17 cellular contexts compared by ENCODE assay signal in the genomic region with DNA sequence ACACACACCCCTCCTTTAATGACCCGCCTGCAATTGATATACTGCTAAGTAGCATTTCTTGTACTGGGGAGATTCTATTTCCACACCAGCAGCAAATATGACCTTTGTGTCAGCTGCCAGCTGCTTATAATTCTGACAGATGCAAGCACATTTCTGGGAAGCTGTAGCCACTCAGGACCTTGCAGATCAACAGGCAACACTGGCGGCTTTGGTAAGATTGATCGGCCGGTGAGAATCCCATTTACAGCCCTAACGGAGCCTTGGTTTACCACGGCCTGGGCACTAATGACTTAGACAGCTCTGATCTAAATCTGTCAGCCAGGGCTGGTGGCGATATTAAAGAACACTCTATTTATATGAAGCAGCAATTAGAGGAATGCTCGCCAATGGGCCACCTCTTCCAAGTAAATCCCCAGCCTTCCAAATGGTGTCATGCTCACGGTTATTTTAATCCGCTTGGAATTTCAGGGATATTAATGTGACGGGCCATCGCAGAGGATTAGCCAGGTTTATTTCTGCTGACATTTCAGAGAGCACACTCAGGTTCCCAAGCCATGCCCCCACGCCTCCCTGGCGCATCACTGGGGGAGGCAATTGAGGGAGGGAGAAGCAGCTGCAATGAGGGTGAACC.
A peak's percentile ranks its signal among the peaks of the same experiment; 100 is the strongest.
DNase-seq lines count a peak whose midpoint lies in the region; ATAC-seq and TF ChIP-seq lines count a peak whose summit lies in the region.
"Had no signal": no experiment of that assay in that cellular context is flagged by ENCODE, and none has a peak within 500 bp of the region (broad histone marks: within the 10 kb centered on the region; RNA-seq: fewer than 3 reads in every experiment).

No MANE protein-coding gene starts in this region.

- H3K36me3 ChIP-seq in heart right ventricle = no peaks in the 10 kb centered on the region

- no peak for TF ChIP-seq CTCF in heart right ventricle (IDR thresholded peaks at IDR 0.05)

- no peaks in the 10 kb centered on the region for H3K9me3 ChIP-seq in heart right ventricle

- H3K27ac ChIP-seq in heart right ventricle = peak overlapping the region in 7 of 10 donors; percentile 43 to 80 (median 68)

- H3K27me3 ChIP-seq in heart right ventricle = peaks cover 0 to 12% (median 6%) of the 10 kb centered on the region in 7 donors

- H3K4me3 ChIP-seq in heart right ventricle = no peak overlapping the region

- WGBS in heart right ventricle, 2 donors = 58% methylated on average over 14 of the region's 14 CpGs

- peak in 7 of 8 donors; percentile 31 to 83 (median 75) for ATAC-seq in heart right ventricle
- ATAC-seq in esophagus mucosa = no peak
- ATAC-seq: natural killer cell treated with Interleukin-12 subunit alpha and Interleukin-12 subunit beta and Interleukin-15 and Interleukin-18, amount 100 ng/mL, for 72 hours had no signal

- H3K4me1 ChIP-seq in heart right ventricle = peaks cover 0 to 10% (median 0%) of the 10 kb centered on the region in 9 donors

- DNase-seq in LHCN-M2 (ENCODE audit: low read depth) = peak; percentile 60
- DNase-seq in NCI-H82 treated with DMSO at 0.1 percent for 48 hours (lab: John Stamatoyannopoulos, UW; ENCODE audit: unreplicated experiment) = peak; percentile 96
- peak in 1 of 2 donors; percentile 13 for DNase-seq in heart right ventricle
- DNase-seq in retina = peak; percentile 53
- no peak for DNase-seq in NCI-H226
- DNase-seq in cerebellar cortex (ENCODE audit: low spot score) = no peak
- DNase-seq: AML-193; aorta; Calu3; H9; mammary epithelial cell; NCI-H2029; SIG-M5; stimulated activated CD4-positive, alpha-beta T cell treated with anti-CD3 and anti-CD28 coated beads, Interleukin-2, amount 100 ng/mL, for 48 hours; T-helper 9 cell had no signal

- intact Hi-C loops in heart right ventricle (cut with DNase I) = no loop called here

Comparison
In these comparisons a context has a peak if more than half of its experiments do, and no peak if none do; other contexts are left out.
1. DNase-seq: peak in LHCN-M2 (single experiment), NCI-H82 treated with DMSO at 0.1 percent for 48 hours (single experiment) and retina (single experiment); none in NCI-H226 (single experiment) and cerebellar cortex (single experiment).